In the genomic region with DNA sequence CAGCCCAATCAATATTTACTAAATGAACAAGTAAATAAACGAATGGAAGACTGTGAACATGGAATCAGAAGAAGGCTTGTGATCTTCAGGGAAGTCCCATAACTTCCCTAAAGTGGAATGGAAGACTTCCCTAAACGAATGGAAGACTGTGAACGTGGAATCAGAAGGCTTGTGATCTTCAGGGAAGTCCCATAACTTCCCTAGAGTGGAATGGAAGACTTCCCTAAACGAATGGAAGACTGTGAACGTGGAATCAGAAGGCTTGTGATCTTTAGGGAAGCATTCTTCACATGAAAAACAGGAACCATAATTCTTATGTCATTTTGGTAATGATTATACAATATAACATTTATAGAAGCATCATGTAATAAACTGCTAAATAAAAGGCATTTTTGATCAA, we compare ENCODE assay signal across 2 cellular contexts.
TF ChIP-seq lines count a peak whose summit lies in the region.

No MANE protein-coding gene starts in this region.

TF ChIP-seq in H1, 55 proteins besides CTCF, POLR2A, EP300 and RAD21:
- TF ChIP-seq POU5F1 (IDR thresholded peaks at IDR 0.05; ENCODE audit: low read depth, low read length) (no peak), NRF1 (IDR thresholded peaks at IDR 0.05; ENCODE audit: low read depth, low read length) (no peak), TEAD4 (IDR thresholded peaks at IDR 0.05; ENCODE audit: low read depth, low read length) (no peak)
TF ChIP-seq in H1: peak in this region for 0.

TF ChIP-seq in SK-N-SH, 30 proteins besides CTCF, POLR2A, EP300 and RAD21:
- TF ChIP-seq TCF12 (IDR thresholded peaks at IDR 0.05) (no peak), TEAD4 (IDR thresholded peaks at IDR 0.05; ENCODE audit: borderline replicate concordance, insufficient read depth) (no peak), FOXJ3 (CRISPR knock-in tag; IDR thresholded peaks at IDR 0.05) (no peak), NRF1 (IDR thresholded peaks at IDR 0.05; ENCODE audit: low read depth, low read length) (no peak), TAF1 (IDR thresholded peaks at IDR 0.05; ENCODE audit: borderline replicate concordance, low read depth, low read length) (no peak), RXRA (IDR thresholded peaks at IDR 0.05; ENCODE audit: borderline replicate concordance, low read depth) (no peak), GABPA (IDR thresholded peaks at IDR 0.05; ENCODE audit: low read depth) (no peak), MXI1 (IDR thresholded peaks at IDR 0.05; ENCODE audit: low read depth, low read length) (no peak), POLR2AphosphoS5 (IDR thresholded peaks at IDR 0.05; ENCODE audit: low read depth, low read length) (no peak), FOXM1 (IDR thresholded peaks at IDR 0.05; ENCODE audit: low read depth) (no peak), RCOR1 (IDR thresholded peaks at IDR 0.05; ENCODE audit: low read length) (no peak), JUND (IDR thresholded peaks at IDR 0.05) (no peak), CHD2 (IDR thresholded peaks at IDR 0.05; ENCODE audit: low read length, partially characterized antibody) (no peak)
- TF ChIP-seq, protein P1, sequence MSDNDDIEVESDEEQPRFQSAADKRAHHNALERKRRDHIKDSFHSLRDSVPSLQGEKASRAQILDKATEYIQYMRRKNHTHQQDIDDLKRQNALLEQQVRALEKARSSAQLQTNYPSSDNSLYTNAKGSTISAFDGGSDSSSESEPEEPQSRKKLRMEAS (IDR thresholded peaks at IDR 0.05; ENCODE audit: low read depth): no peak
- TF ChIP-seq, protein P2, sequence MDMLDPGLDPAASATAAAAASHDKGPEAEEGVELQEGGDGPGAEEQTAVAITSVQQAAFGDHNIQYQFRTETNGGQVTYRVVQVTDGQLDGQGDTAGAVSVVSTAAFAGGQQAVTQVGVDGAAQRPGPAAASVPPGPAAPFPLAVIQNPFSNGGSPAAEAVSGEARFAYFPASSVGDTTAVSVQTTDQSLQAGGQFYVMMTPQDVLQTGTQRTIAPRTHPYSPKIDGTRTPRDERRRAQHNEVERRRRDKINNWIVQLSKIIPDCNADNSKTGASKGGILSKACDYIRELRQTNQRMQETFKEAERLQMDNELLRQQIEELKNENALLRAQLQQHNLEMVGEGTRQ (IDR thresholded peaks at IDR 0.05; ENCODE audit: borderline replicate concordance, low read depth, low read length): no peak
- TF ChIP-seq, protein P3, sequence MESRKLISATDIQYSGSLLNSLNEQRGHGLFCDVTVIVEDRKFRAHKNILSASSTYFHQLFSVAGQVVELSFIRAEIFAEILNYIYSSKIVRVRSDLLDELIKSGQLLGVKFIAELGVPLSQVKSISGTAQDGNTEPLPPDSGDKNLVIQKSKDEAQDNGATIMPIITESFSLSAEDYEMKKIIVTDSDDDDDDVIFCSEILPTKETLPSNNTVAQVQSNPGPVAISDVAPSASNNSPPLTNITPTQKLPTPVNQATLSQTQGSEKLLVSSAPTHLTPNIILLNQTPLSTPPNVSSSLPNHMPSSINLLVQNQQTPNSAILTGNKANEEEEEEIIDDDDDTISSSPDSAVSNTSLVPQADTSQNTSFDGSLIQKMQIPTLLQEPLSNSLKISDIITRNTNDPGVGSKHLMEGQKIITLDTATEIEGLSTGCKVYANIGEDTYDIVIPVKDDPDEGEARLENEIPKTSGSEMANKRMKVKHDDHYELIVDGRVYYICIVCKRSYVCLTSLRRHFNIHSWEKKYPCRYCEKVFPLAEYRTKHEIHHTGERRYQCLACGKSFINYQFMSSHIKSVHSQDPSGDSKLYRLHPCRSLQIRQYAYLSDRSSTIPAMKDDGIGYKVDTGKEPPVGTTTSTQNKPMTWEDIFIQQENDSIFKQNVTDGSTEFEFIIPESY (IDR thresholded peaks at IDR 0.05; ENCODE audit: borderline replicate concordance, low read depth): no peak
- TF ChIP-seq, protein P4, sequence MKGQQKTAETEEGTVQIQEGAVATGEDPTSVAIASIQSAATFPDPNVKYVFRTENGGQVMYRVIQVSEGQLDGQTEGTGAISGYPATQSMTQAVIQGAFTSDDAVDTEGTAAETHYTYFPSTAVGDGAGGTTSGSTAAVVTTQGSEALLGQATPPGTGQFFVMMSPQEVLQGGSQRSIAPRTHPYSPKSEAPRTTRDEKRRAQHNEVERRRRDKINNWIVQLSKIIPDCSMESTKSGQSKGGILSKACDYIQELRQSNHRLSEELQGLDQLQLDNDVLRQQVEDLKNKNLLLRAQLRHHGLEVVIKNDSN (IDR thresholded peaks at IDR 0.05; ENCODE audit: borderline replicate concordance, low read depth): no peak
